In genomic region chr16:46971271-46971670, GRCh38 we compare ENCODE assay signal across 12 cellular contexts. TPM values are rescaled to one million over a fixed set of nuclear protein-coding genes. Genes with fewer than 3 reads are reported as not detected.
DNase-seq lines count a peak whose midpoint lies in the region; ATAC-seq and TF ChIP-seq lines count a peak whose summit lies in the region.
"Had no signal": no experiment of that assay in that cellular context is flagged by ENCODE, and none has a peak within 500 bp of the region (broad histone marks: within the 10 kb centered on the region; RNA-seq: fewer than 3 reads in every experiment).

No MANE protein-coding gene starts in this region.

- CTCF ChIA-PET in activated CD4-positive, alpha-beta T cell treated with anti-CD3 and anti-CD28 coated beads for 36 hours (lab: Charles Lee): interaction anchor here (1.2 to 3.4 kb wide), 2 partner anchors 9 to 15 kb away, joined by 3 to 13 read pairs; no protein-coding TSS in a partner anchor

- peak overlapping the region; percentile 85 for H3K4me3 Mint-ChIP-seq in activated CD4-positive, alpha-beta T cell treated with anti-CD3 and anti-CD28 coated beads for 36 hours
- H3K4me3 Mint-ChIP-seq in activated naive CD8-positive, alpha-beta T cell treated with anti-CD3 and anti-CD28 coated beads for 36 hours: peak overlapping the region; percentile 60

- peaks cover 59% of the 10 kb centered on the region for H3K36me3 ChIP-seq in HUES64 (ENCODE audit: insufficient read depth, low read length)
- H3K36me3 ChIP-seq in neural cell (ENCODE audit: insufficient read depth, low read length): peaks cover 4% of the 10 kb centered on the region

- ATAC-seq in activated CD4-positive, alpha-beta T cell treated with anti-CD3 and anti-CD28 coated beads for 36 hours: no peak
- no peak for ATAC-seq in HG03354 (IDR thresholded peaks at IDR 0.05; ENCODE audit: poor library complexity, severe bottlenecking, unreplicated experiment)

- H3K4me2 ChIP-seq in neural cell (ENCODE audit: low read length): peak overlapping the region; percentile 99

- no peak for TF ChIP-seq EP300 in neural cell (conservative IDR thresholded peaks at IDR 0.05; ENCODE audit: poor library complexity, severe bottlenecking)

- peaks cover 48% of the 10 kb centered on the region for H3K4me1 Mint-ChIP-seq in activated CD4-positive, alpha-beta T cell treated with anti-CD3 and anti-CD28 coated beads for 36 hours
- peaks cover 52% of the 10 kb centered on the region for H3K4me1 Mint-ChIP-seq in activated naive CD8-positive, alpha-beta T cell treated with anti-CD3 and anti-CD28 coated beads for 36 hours

- H2AFZ ChIP-seq in neural cell (ENCODE audit: low read depth, low read length): no peak overlapping the region

- no peak for TF ChIP-seq RAD21 in neural cell (conservative IDR thresholded peaks at IDR 0.05)

- H3K4me3 ChIP-seq in HUES64 (ENCODE audit: low read length) (peak overlapping the region; percentile 70; the same call in 1 of the 2 replicates), neural cell (ENCODE audit: low read length) (no peak overlapping the region)

- no peaks in the 10 kb centered on the region for H3F3A ChIP-seq in neural cell (ENCODE audit: insufficient read depth, low read length, poor library complexity, severe bottlenecking)

- H3K36me3 Mint-ChIP-seq in activated CD4-positive, alpha-beta T cell treated with anti-CD3 and anti-CD28 coated beads for 36 hours (ENCODE audit: low read depth): peaks cover 58% of the 10 kb centered on the region
- peaks cover 45% of the 10 kb centered on the region for H3K36me3 Mint-ChIP-seq in activated naive CD8-positive, alpha-beta T cell treated with anti-CD3 and anti-CD28 coated beads for 36 hours

- H3K9me2 ChIP-seq in neural cell (ENCODE audit: insufficient read depth, low read length): no peaks in the 10 kb centered on the region

- H3K27me3 Mint-ChIP-seq in activated CD4-positive, alpha-beta T cell treated with anti-CD3 and anti-CD28 coated beads for 36 hours: no peaks in the 10 kb centered on the region
- H3K27me3 Mint-ChIP-seq in activated naive CD8-positive, alpha-beta T cell treated with anti-CD3 and anti-CD28 coated beads for 36 hours: no peaks in the 10 kb centered on the region

- H3K9me3 Mint-ChIP-seq in activated CD4-positive, alpha-beta T cell treated with anti-CD3 and anti-CD28 coated beads for 36 hours (ENCODE audit: low read depth): no peaks in the 10 kb centered on the region
- H3K9me3 Mint-ChIP-seq in activated naive CD8-positive, alpha-beta T cell treated with anti-CD3 and anti-CD28 coated beads for 36 hours: no peaks in the 10 kb centered on the region

- intact Hi-C loops in activated CD4-positive, alpha-beta T cell treated with anti-CD3 and anti-CD28 coated beads for 36 hours (cut with DNase I, micrococcal nuclease): loop anchor here in 1 of 2 experiments (5.0 kb wide), 1 partner anchor 1596 kb away; no protein-coding TSS in a partner anchor

- H3K27me3 ChIP-seq in HUES64 (ENCODE audit: insufficient read depth, low read length) (no peaks in the 10 kb centered on the region), neural cell (ENCODE audit: insufficient read depth, low read depth, low read length) (no peaks in the 10 kb centered on the region)
- H3K27me3 ChIP-seq: neutrophil, tibial nerve had no signal

- H3K9me3 ChIP-seq in HUES64 (ENCODE audit: insufficient read depth, low read depth, low read length) (no peaks in the 10 kb centered on the region), neural cell (ENCODE audit: low read length) (no peaks in the 10 kb centered on the region)
- H3K9me3 ChIP-seq: neutrophil, tibial nerve had no signal

- peaks cover 42% of the 10 kb centered on the region for H3K79me2 ChIP-seq in neural cell (replicated peaks; ENCODE audit: insufficient read depth, low read length)

- POLR2A ChIA-PET in activated CD4-positive, alpha-beta T cell treated with anti-CD3 and anti-CD28 coated beads for 36 hours (lab: Charles Lee): no interaction called here

- WGBS in HUES64: 94% methylated on average over 7 of the region's 7 CpGs

- TF ChIP-seq CTCF in neural cell (IDR thresholded peaks at IDR 0.05; ENCODE audit: poor library complexity, severe bottlenecking): no peak

- H4K20me1 ChIP-seq in neural cell (ENCODE audit: insufficient read depth): no peaks in the 10 kb centered on the region

- H3K27ac ChIP-seq in HUES64 (ENCODE audit: low read depth, low read length) (no peak overlapping the region), neural cell (ENCODE audit: low read length) (no peak overlapping the region)
- H3K27ac ChIP-seq: tibial nerve had no signal

- H3K9ac ChIP-seq in HUES64 (ENCODE audit: low read depth, low read length) (no peak overlapping the region), neural cell (ENCODE audit: low read length) (no peak overlapping the region)

- H3K27ac Mint-ChIP-seq in activated CD4-positive, alpha-beta T cell treated with anti-CD3 and anti-CD28 coated beads for 36 hours: peak overlapping the region; percentile 77
- H3K27ac Mint-ChIP-seq in activated naive CD8-positive, alpha-beta T cell treated with anti-CD3 and anti-CD28 coated beads for 36 hours: peak overlapping the region; percentile 19

- peaks cover 26% of the 10 kb centered on the region for H3K4me1 ChIP-seq in HUES64 (ENCODE audit: insufficient read depth, low read length)

- no peak for DNase-seq in activated CD4-positive, alpha-beta T cell treated with anti-CD3 and anti-CD28 coated beads for 36 hours
- DNase-seq in activated CD4-positive, alpha-beta T cell treated with anti-CD3 and anti-CD28 coated beads, Interleukin-2, amount 50 U/mL, for 1 hour: no peak
- DNase-seq in activated naive CD8-positive, alpha-beta T cell treated with anti-CD3 and anti-CD28 coated beads for 36 hours: no peak
- no peak for DNase-seq in NCI-H1105 treated with DMSO at 0.1 percent for 48 hours (lab: John Stamatoyannopoulos, UW)
- DNase-seq in midbrain (lab: John Stamatoyannopoulos, UW): no peak
- DNase-seq: DMS153, NCI-H2227 treated with DMSO at 0.1 percent for 48 hours had no signal

TF ChIP-seq in neural cell, 6 proteins besides CTCF, POLR2A, EP300 and RAD21:
- TF ChIP-seq REST (IDR thresholded peaks at IDR 0.05; ENCODE audit: borderline replicate concordance) (no peak), EZH2 (IDR thresholded peaks at IDR 0.05; ENCODE audit: borderline replicate concordance, insufficient read depth, low read length, poor library complexity, severe bottlenecking) (no peak), POLR2AphosphoS5 (IDR thresholded peaks at IDR 0.05) (no peak), MXI1 (conservative IDR thresholded peaks at IDR 0.05; ENCODE audit: poor library complexity, severe bottlenecking) (no peak), SMC3 (conservative IDR thresholded peaks at IDR 0.05; ENCODE audit: poor library complexity) (no peak), TAF1 (IDR thresholded peaks at IDR 0.05; ENCODE audit: low read depth) (no peak)

RNA-seq across cellular contexts. Expression of gene DNAJA2, which starts 2.2 kb away (rescaled TPM):
- total RNA-seq in activated CD4-positive, alpha-beta T cell treated with anti-CD3 and anti-CD28 coated beads for 36 hours: 10 to 100 TPM; 57.2 to 71.2 TPM
- 64.3 TPM for polyA plus RNA-seq in HUES64 (2013, experiment 1 of 2)
- 61.4 TPM for polyA plus RNA-seq in HUES64 (2013, experiment 2 of 2)
- total RNA-seq in activated naive CD8-positive, alpha-beta T cell treated with anti-CD3 and anti-CD28 coated beads for 36 hours: 100 to 1,000 TPM; 104 TPM
- polyA plus RNA-seq in neural cell: 85.8 and 99.5 TPM in 2 replicates
- polyA minus RNA-seq in neural cell: 119 and 126 TPM in 2 replicates
